ENCODE assay signal across 1 cellular context in the genomic region with DNA sequence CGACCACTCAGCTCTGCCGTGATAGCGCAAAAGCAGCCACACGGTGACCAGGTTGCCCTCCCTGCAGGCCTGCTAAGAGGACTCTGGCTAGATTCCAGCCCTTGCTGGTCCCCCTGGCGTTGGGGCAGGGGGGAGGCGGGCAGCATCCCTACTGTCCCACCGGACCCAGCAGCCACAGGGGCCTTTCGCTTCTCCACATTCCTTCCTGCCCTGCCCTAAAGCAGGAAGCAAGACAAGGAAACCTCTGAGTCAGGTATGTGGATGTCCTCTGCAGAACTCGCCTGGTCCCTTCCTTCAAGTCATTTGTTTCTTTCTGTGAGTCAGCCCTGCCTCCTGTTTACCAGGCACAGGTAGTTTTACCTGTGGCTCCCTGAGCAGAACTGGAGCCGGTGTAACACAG.
TF ChIP-seq lines count a peak whose summit lies in the region.

No MANE protein-coding gene starts in this region.

TF ChIP-seq in IMR-90, 13 proteins besides CTCF, POLR2A, EP300 and RAD21:
- TF ChIP-seq ELK1 (IDR thresholded peaks at IDR 0.05; ENCODE audit: borderline replicate concordance, low read depth, low read length) = no peak
- TF ChIP-seq MAFK (IDR thresholded peaks at IDR 0.05; ENCODE audit: low read depth, low read length) = no peak
- no peak for TF ChIP-seq MAZ (IDR thresholded peaks at IDR 0.05; ENCODE audit: borderline replicate concordance, low read depth, low read length)
- no peak for TF ChIP-seq FOS (IDR thresholded peaks at IDR 0.05; ENCODE audit: low read depth, low read length)
- TF ChIP-seq CEBPB (IDR thresholded peaks at IDR 0.05; ENCODE audit: low read depth, low read length) = no peak
- TF ChIP-seq CHD1 (IDR thresholded peaks at IDR 0.05; ENCODE audit: low read depth, low read length) = no peak
- TF ChIP-seq BHLHE40 (IDR thresholded peaks at IDR 0.05; ENCODE audit: low read depth, low read length) = no peak
